ENCODE assay signal across 1 cellular context in genomic region chr6:134034951-134035822, GRCh38.
TF ChIP-seq lines count a peak whose summit lies in the region.

No MANE protein-coding gene starts in this region.

TF ChIP-seq in IMR-90, 13 proteins besides CTCF, POLR2A, EP300 and RAD21 (continued from another document):
- TF ChIP-seq USF2 (IDR thresholded peaks at IDR 0.05; ENCODE audit: low read depth, low read length), result no peak
- no peak for TF ChIP-seq MXI1 (IDR thresholded peaks at IDR 0.05; ENCODE audit: borderline replicate concordance, low read depth, low read length)
- TF ChIP-seq NFE2L2 (IDR thresholded peaks at IDR 0.05; ENCODE audit: low read depth, low read length), result no peak
- TF ChIP-seq MAFK (IDR thresholded peaks at IDR 0.05; ENCODE audit: low read depth, low read length), result no peak
TF ChIP-seq in IMR-90: peak in this region for 0.
